Comparison of ENCODE assay signal across 23 cellular contexts in genomic region chr14:67331368-67332125, GRCh38. TPM values are rescaled to one million over a fixed set of nuclear protein-coding genes. Genes with fewer than 3 reads are reported as not detected.
DNase-seq lines count a peak whose midpoint lies in the region; ATAC-seq and TF ChIP-seq lines count a peak whose summit lies in the region.
"Had no signal": no experiment of that assay in that cellular context is flagged by ENCODE, and none has a peak within 500 bp of the region (broad histone marks: within the 10 kb centered on the region; RNA-seq: fewer than 3 reads in every experiment).

No MANE protein-coding gene starts in this region.

- H3K4me1 ChIP-seq in right cardiac atrium (ENCODE audit: control insufficient read depth, insufficient read depth, low read length), result no peaks in the 10 kb centered on the region
- H3K4me1 ChIP-seq: esophagus muscularis mucosa, lower lobe of right lung had no signal

- TF ChIP-seq CTCF in HFFc6 (IDR thresholded peaks at IDR 0.05) (no peak), astrocyte of the spinal cord (IDR thresholded peaks at IDR 0.05; ENCODE audit: low read depth, low read length) (no peak), dorsolateral prefrontal cortex (IDR thresholded peaks at IDR 0.05 in 54 of 56, conservative IDR thresholded peaks at IDR 0.05 in 2 of 56; ENCODE audit: low read depth in 1 of 56, partially characterized antibody in 56 of 56) (no peak)

- 89% methylated on average over 5 of the region's 5 CpGs for WGBS in right cardiac atrium

- no peak overlapping the region for H3K27ac ChIP-seq in right cardiac atrium (ENCODE audit: low read length)
- peak overlapping the region in 11 of 59 donors; percentile 1 to 59 (median 17) for H3K27ac ChIP-seq in dorsolateral prefrontal cortex
- H3K27ac ChIP-seq: cardiac muscle cell, esophagus muscularis mucosa, HL-60, lower lobe of right lung had no signal

- H3K4me3 Mint-ChIP-seq in HFFc6, result no peak overlapping the region
- H3K4me3 Mint-ChIP-seq: CD4-positive, CD25-positive, alpha-beta regulatory T cell; immature natural killer cell; naive thymus-derived CD4-positive, alpha-beta T cell had no signal

- H3K36me3 Mint-ChIP-seq in HFFc6 (ENCODE audit: low read depth), result peaks cover 66% of the 10 kb centered on the region

- intact Hi-C loops in right cardiac atrium (cut with DNase I), result no loop called here
- intact Hi-C loops in dorsolateral prefrontal cortex (cut with DNase I), result no loop called here

- no peaks in the 10 kb centered on the region for H3K9me3 Mint-ChIP-seq in HFFc6
- H3K9me3 Mint-ChIP-seq: activated naive CD4-positive, alpha-beta T cell treated with anti-CD3 and anti-CD28 coated beads, Interleukin-2, amount 50 U/mL, for 72 hours; CD4-positive, CD25-positive, alpha-beta regulatory T cell had no signal

- in situ Hi-C loops in astrocyte of the spinal cord (cut with HindIII; ENCODE audit: low sequenced_read_pairs), result no loop called here

- no peak overlapping the region for H3K4me3 ChIP-seq in astrocyte of the spinal cord (ENCODE audit: low read depth, low read length)
- no peak overlapping the region for H3K4me3 ChIP-seq in right cardiac atrium (ENCODE audit: low read length)
- no peak overlapping the region for H3K4me3 ChIP-seq in dorsolateral prefrontal cortex
- H3K4me3 ChIP-seq: cardiac muscle cell, esophagus muscularis mucosa, K562, lower lobe of right lung had no signal

- no peak for ATAC-seq in right cardiac atrium
- ATAC-seq: activated CD4-positive, CD25-positive, alpha-beta regulatory T cell treated with anti-CD3 and anti-CD28 coated beads, Interleukin-2, amount 50 U/mL, for 24 hours; activated naive CD4-positive, alpha-beta T cell treated with anti-CD3 and anti-CD28 coated beads, Interleukin-2, amount 50 U/mL, for 72 hours; K562; lower lobe of right lung; naive thymus-derived CD4-positive, alpha-beta T cell had no signal

- H3K27me3 ChIP-seq in right cardiac atrium (ENCODE audit: control insufficient read depth, insufficient read depth) (no peaks in the 10 kb centered on the region), dorsolateral prefrontal cortex (no peaks in the 10 kb centered on the region)
- H3K27me3 ChIP-seq: cardiac muscle cell, esophagus muscularis mucosa had no signal

- H3K27me3 Mint-ChIP-seq in HFFc6 (ENCODE audit: insufficient read depth), result peaks cover 1% of the 10 kb centered on the region; the same call in 1 of the 2 replicates
- H3K27me3 Mint-ChIP-seq: CD4-positive, CD25-positive, alpha-beta regulatory T cell; naive thymus-derived CD4-positive, alpha-beta T cell had no signal

- H3K4me1 Mint-ChIP-seq in HFFc6 (ENCODE audit: low read depth), result peaks cover 18% of the 10 kb centered on the region
- H3K4me1 Mint-ChIP-seq: CD4-positive, CD25-positive, alpha-beta regulatory T cell; immature natural killer cell had no signal

- no peaks in the 10 kb centered on the region for H3K9me3 ChIP-seq in right cardiac atrium (ENCODE audit: control insufficient read depth, low read length)
- H3K9me3 ChIP-seq: esophagus muscularis mucosa, lower lobe of right lung had no signal

- peak overlapping the region; percentile 54 for H3K27ac Mint-ChIP-seq in HFFc6
- H3K27ac Mint-ChIP-seq: immature natural killer cell; naive thymus-derived CD4-positive, alpha-beta T cell had no signal

- DNase-seq in A172 (ENCODE audit: low spot score), result peak; percentile 8
- DNase-seq in HFFc6, result peak; percentile 27
- peak; percentile 64 for DNase-seq in astrocyte of the spinal cord (ENCODE audit: low read depth, low spot score)
- peak; percentile 20 for DNase-seq in iris pigment epithelial cell (ENCODE audit: low read depth)
- DNase-seq in hypothalamus (lab: John Stamatoyannopoulos, UW), result no peak
- no peak for DNase-seq in right cardiac atrium
- no peak for DNase-seq in NCI-H1092 (lab: John Stamatoyannopoulos, UW)
- DNase-seq in dorsolateral prefrontal cortex, result no peak
- DNase-seq: CD4-positive, CD25-positive, alpha-beta regulatory T cell; head of caudate nucleus; immature natural killer cell; lower lobe of right lung; naive thymus-derived CD4-positive, alpha-beta T cell; NCI-H2029; posterior cingulate gyrus; small intestine; stimulated activated CD4-positive, alpha-beta T cell treated with anti-CD3 and anti-CD28 coated beads, Interleukin-4, amount 100 ng/mL, for 24 hours had no signal

RNA-seq across cellular contexts. Expression of gene ATP6V1D, which starts 28.1 kb away (rescaled TPM):
- 159 and 183 TPM in 2 replicates for total RNA-seq in A172 (2014; rRNA removed; shearing (Covaris generic))
- 100 to 1,000 TPM; 135 to 167 (median 150) TPM for total RNA-seq in HFFc6 (2021; fragmentation: NEBNext Ultra II Directional; extraction: Animal tissue kit (Norgen Biotek cat#: 25700))
- total RNA-seq in right cardiac atrium (100 to 1,000 TPM; 110 to 131 (median 126) TPM), dorsolateral prefrontal cortex (100 to 1,000 TPM in 111 of 120 experiments, 10 to 100 TPM in 9; 54.1 to 244 (median 150) TPM)
- 139 TPM for polyA plus RNA-seq in right cardiac atrium

RNA-seq across cellular contexts. Expression of gene EIF2S1, which starts 28.6 kb away (rescaled TPM):
- 316 and 323 TPM in 2 replicates for total RNA-seq in A172 (2014; rRNA removed; shearing (Covaris generic))
- 100 to 1,000 TPM; 163 to 218 (median 178) TPM for total RNA-seq in HFFc6 (2021; fragmentation: NEBNext Ultra II Directional; extraction: Animal tissue kit (Norgen Biotek cat#: 25700))
- total RNA-seq in right cardiac atrium (10 to 100 TPM; 71.3 to 91.3 (median 84.6) TPM), dorsolateral prefrontal cortex (10 to 100 TPM; 31.2 to 84.1 (median 59.5) TPM)
- polyA plus RNA-seq in right cardiac atrium, result 57.2 TPM

Comparison
In these comparisons a context has a peak if more than half of its experiments do, and no peak if none do; other contexts are left out.
1. DNase-seq: peak in A172 (single experiment), HFFc6 (single experiment), astrocyte of the spinal cord (single experiment) and iris pigment epithelial cell (single experiment); none in hypothalamus (0 of 51), right cardiac atrium (0 of 3), NCI-H1092 (single experiment) and dorsolateral prefrontal cortex (0 of 10).